26 cellular contexts compared by ENCODE assay signal in genomic region chr22:39580795-39581194, GRCh38. TPM values are rescaled to one million over a fixed set of nuclear protein-coding genes. Genes with fewer than 3 reads are reported as not detected.
DNase-seq lines count a peak whose midpoint lies in the region; ATAC-seq and TF ChIP-seq lines count a peak whose summit lies in the region.
"Had no signal": no experiment of that assay in that cellular context is flagged by ENCODE, and none has a peak within 500 bp of the region (broad histone marks: within the 10 kb centered on the region; RNA-seq: fewer than 3 reads in every experiment).

No MANE protein-coding gene starts in this region.

- intact Hi-C loops in activated CD8-positive, alpha-beta T cell treated with anti-CD3 and anti-CD28 coated beads for 36 hours (cut with micrococcal nuclease), result no loop called here

- H3K27me3 Mint-ChIP-seq in chondrocyte (ENCODE audit: low read depth), result peaks cover 22% of the 10 kb centered on the region
- peaks cover 10% of the 10 kb centered on the region for H3K27me3 Mint-ChIP-seq in nephron progenitor cell (ENCODE audit: low read depth, poor library complexity)
- H3K27me3 Mint-ChIP-seq in activated CD8-positive, alpha-beta T cell treated with anti-CD3 and anti-CD28 coated beads for 36 hours, result peaks cover 3% of the 10 kb centered on the region

- no peak overlapping the region for H2AFZ ChIP-seq in neuronal stem cell (ENCODE audit: low read length)

- no peak overlapping the region for H3K4me3 ChIP-seq in neuronal stem cell (ENCODE audit: low read length in 2 of 2)
- H3K4me3 ChIP-seq: BLaER1, GM12878 had no signal

- no peak for ATAC-seq in activated CD8-positive, alpha-beta T cell treated with anti-CD3 and anti-CD28 coated beads for 36 hours
- ATAC-seq: GM12878 had no signal

- WGBS in neuronal stem cell (ENCODE audit: extremely low coverage in 2 of 2, insufficient read length in 2 of 2, insufficient replicate concordance in 1 of 2), 2 donors, result no CpG with 5 or more reads among the region's 6 CpGs

- peaks cover 2% of the 10 kb centered on the region for H3K79me1 ChIP-seq in neuronal stem cell (ENCODE audit: low read depth, low read length)

- H3K36me3 Mint-ChIP-seq in chondrocyte (ENCODE audit: low read depth) (no peaks in the 10 kb centered on the region), nephron progenitor cell (ENCODE audit: low read depth) (peaks cover 7% of the 10 kb centered on the region)
- H3K36me3 Mint-ChIP-seq in activated CD8-positive, alpha-beta T cell treated with anti-CD3 and anti-CD28 coated beads for 36 hours (ENCODE audit: low read depth), result no peaks in the 10 kb centered on the region
- H3K36me3 Mint-ChIP-seq: CD14-positive monocyte; CD4-positive, alpha-beta memory T cell had no signal

- H2BK5ac ChIP-seq in neuronal stem cell (ENCODE audit: low read length), result peak overlapping the region; percentile 12

- H3K4ac ChIP-seq in neuronal stem cell (ENCODE audit: low read length), result no peak overlapping the region

- H3K36me3 ChIP-seq in neuronal stem cell (replicated peaks in 1 of 2; ENCODE audit: control insufficient read depth in 2 of 2, insufficient read depth in 2 of 2, low read length in 2 of 2), result no peaks in the 10 kb centered on the region
- H3K36me3 ChIP-seq: BE2C, BLaER1 had no signal

- no peak overlapping the region for H4K8ac ChIP-seq in neuronal stem cell (ENCODE audit: low read depth, low read length)

- H3K9me3 ChIP-seq in neuronal stem cell (replicated peaks in 1 of 2; ENCODE audit: control insufficient read depth in 2 of 2, insufficient read depth in 1 of 2, low read depth in 1 of 2, low read length in 2 of 2), result peaks cover 0 to 3% of the 10 kb centered on the region in 2 donors
- H3K9me3 ChIP-seq: BE2C, BLaER1 had no signal

- peaks cover 0 to 4% of the 10 kb centered on the region in 2 donors for H3K4me1 ChIP-seq in neuronal stem cell (ENCODE audit: control insufficient read depth in 2 of 2, insufficient read depth in 1 of 2, low read depth in 1 of 2, low read length in 2 of 2)
- H3K4me1 ChIP-seq: BE2C had no signal

- POLR2A ChIA-PET in activated CD8-positive, alpha-beta T cell treated with anti-CD3 and anti-CD28 coated beads for 36 hours (lab: Charles Lee), result no interaction called here

- H3K27me3 ChIP-seq in neuronal stem cell (ENCODE audit: control insufficient read depth in 3 of 3, insufficient read depth in 3 of 3, low read depth in 1 of 3, low read length in 3 of 3), result peaks cover 0 to 19% (median 2%) of the 10 kb centered on the region in 3 experiments
- H3K27me3 ChIP-seq: BE2C, BLaER1 had no signal

- H2BK15ac ChIP-seq in neuronal stem cell (ENCODE audit: low read length), result peak overlapping the region; percentile 95

- H3K23ac ChIP-seq in neuronal stem cell (ENCODE audit: low read depth, low read length, poor library complexity), result no peak overlapping the region

- peak overlapping the region; percentile 53 for H2AK5ac ChIP-seq in neuronal stem cell (ENCODE audit: low read depth, low read length)

- H3K9me3 Mint-ChIP-seq in chondrocyte (ENCODE audit: low read depth), result no peaks in the 10 kb centered on the region
- H3K9me3 Mint-ChIP-seq in nephron progenitor cell, result peaks cover 8% of the 10 kb centered on the region
- no peaks in the 10 kb centered on the region for H3K9me3 Mint-ChIP-seq in activated CD8-positive, alpha-beta T cell treated with anti-CD3 and anti-CD28 coated beads for 36 hours
- H3K9me3 Mint-ChIP-seq: CD8-positive, alpha-beta memory T cell had no signal

- H3K4me2 ChIP-seq in neuronal stem cell (ENCODE audit: insufficient read depth, low read length, poor library complexity, severe bottlenecking), result no peak overlapping the region
- H3K4me2 ChIP-seq: BLaER1 had no signal

- no peak overlapping the region for H2BK120ac ChIP-seq in neuronal stem cell (ENCODE audit: low read depth, low read length)

- CTCF ChIA-PET in activated CD8-positive, alpha-beta T cell treated with anti-CD3 and anti-CD28 coated beads for 36 hours (lab: Charles Lee), result no interaction called here

- H3K4me1 Mint-ChIP-seq in chondrocyte (ENCODE audit: low read depth) (peaks cover 6% of the 10 kb centered on the region), nephron progenitor cell (peaks cover 50% of the 10 kb centered on the region)
- H3K4me1 Mint-ChIP-seq in activated CD8-positive, alpha-beta T cell treated with anti-CD3 and anti-CD28 coated beads for 36 hours (ENCODE audit: low read depth), result no peaks in the 10 kb centered on the region
- H3K4me1 Mint-ChIP-seq: CD14-positive monocyte; CD4-positive, alpha-beta memory T cell; CD4-positive, CD25-positive, alpha-beta regulatory T cell; CD8-positive, alpha-beta memory T cell had no signal

- peak overlapping the region; percentile 73 for H3K14ac ChIP-seq in neuronal stem cell (ENCODE audit: low read length)

- H3K18ac ChIP-seq in neuronal stem cell (ENCODE audit: low read length), result peak overlapping the region; percentile 39

- H3K27ac ChIP-seq in neuronal stem cell (replicated peaks; ENCODE audit: low read length), result no peak overlapping the region
- H3K27ac ChIP-seq: BLaER1 had no signal

- no peak overlapping the region for H4K91ac ChIP-seq in neuronal stem cell (ENCODE audit: low read depth, low read length, poor library complexity)

- H2BK12ac ChIP-seq in neuronal stem cell (ENCODE audit: low read length), result no peak overlapping the region

- TF ChIP-seq CTCF in chondrocyte (IDR thresholded peaks at IDR 0.05) (no peak), nephron progenitor cell (IDR thresholded peaks at IDR 0.05) (no peak)
- TF ChIP-seq CTCF in activated CD8-positive, alpha-beta T cell treated with anti-CD3 and anti-CD28 coated beads for 36 hours (IDR thresholded peaks at IDR 0.05), result no peak

- H3K27ac Mint-ChIP-seq in chondrocyte (ENCODE audit: unreplicated experiment), result no peak overlapping the region
- peak overlapping the region; percentile 21 for H3K27ac Mint-ChIP-seq in nephron progenitor cell
- H3K27ac Mint-ChIP-seq in activated CD8-positive, alpha-beta T cell treated with anti-CD3 and anti-CD28 coated beads for 36 hours, result no peak overlapping the region
- H3K27ac Mint-ChIP-seq: CD14-positive monocyte; CD4-positive, CD25-positive, alpha-beta regulatory T cell; CD8-positive, alpha-beta memory T cell had no signal

- peak overlapping the region; percentile 54 for H3K9ac ChIP-seq in neuronal stem cell (ENCODE audit: low read depth, low read length, poor library complexity)
- H3K9ac ChIP-seq: BLaER1 had no signal

- peak; percentile 85 for DNase-seq in chondrocyte (ENCODE audit: low spot score)
- DNase-seq in nephron progenitor cell, result no peak
- no peak for DNase-seq in neuronal stem cell (ENCODE audit: low spot score)
- no peak for DNase-seq in NCI-H1092 treated with DMSO at 0.1 percent for 48 hours (lab: John Stamatoyannopoulos, UW)
- no peak for DNase-seq in activated CD8-positive, alpha-beta T cell treated with anti-CD3 and anti-CD28 coated beads for 36 hours
- no peak for DNase-seq in RKO (ENCODE audit: low spot score)
- DNase-seq: 8988T; ACHN; BE2C; C1 segment of cervical spinal cord; CD4-positive, alpha-beta memory T cell; CD4-positive, CD25-positive, alpha-beta regulatory T cell; CD8-positive, alpha-beta memory T cell; COR-L47; DMS 273 treated with DMSO at 0.1 percent for 48 hours; DMS153; DMS53; DMS79; DND-41; EL; GDM1 had no signal

- no peak overlapping the region for H3K4me3 Mint-ChIP-seq in chondrocyte (ENCODE audit: unreplicated experiment)
- H3K4me3 Mint-ChIP-seq in nephron progenitor cell, result no peak overlapping the region
- H3K4me3 Mint-ChIP-seq in activated CD8-positive, alpha-beta T cell treated with anti-CD3 and anti-CD28 coated beads for 36 hours, result no peak overlapping the region
- H3K4me3 Mint-ChIP-seq: CD14-positive monocyte; CD4-positive, alpha-beta memory T cell; CD4-positive, CD25-positive, alpha-beta regulatory T cell; CD8-positive, alpha-beta memory T cell had no signal

RNA-seq across cellular contexts. Expression of gene CACNA1I, which starts 10.2 kb away (rescaled TPM):
- 0.02 to 0.08 TPM (median 0.05 TPM) in 3 replicates for total RNA-seq in chondrocyte
- 0.21 TPM for polyA plus RNA-seq in neuronal stem cell (2013, experiment 1 of 2)
- 0.18 TPM for polyA plus RNA-seq in neuronal stem cell (2013, experiment 2 of 2)
- under 1 TPM; 0.07 to 0.09 TPM for total RNA-seq in activated CD8-positive, alpha-beta T cell treated with anti-CD3 and anti-CD28 coated beads for 36 hours
- total RNA-seq: Daoy had no signal
- polyA plus RNA-seq: AG04450, CD14-positive monocyte had no signal

RNA-seq across cellular contexts. Expression of gene RPS19BP1, which starts 48.2 kb away (rescaled TPM):
- total RNA-seq in chondrocyte, result 44.1 to 52.3 TPM (median 47.9 TPM) in 3 replicates
- 48.7 TPM for polyA plus RNA-seq in neuronal stem cell (2013, experiment 1 of 2)
- polyA plus RNA-seq in neuronal stem cell (2013, experiment 2 of 2), result 48.2 TPM
- total RNA-seq in activated CD8-positive, alpha-beta T cell treated with anti-CD3 and anti-CD28 coated beads for 36 hours, result 10 to 100 TPM; 68.5 to 71.7 TPM
